1 cellular context compared by ENCODE assay signal in the genomic region with DNA sequence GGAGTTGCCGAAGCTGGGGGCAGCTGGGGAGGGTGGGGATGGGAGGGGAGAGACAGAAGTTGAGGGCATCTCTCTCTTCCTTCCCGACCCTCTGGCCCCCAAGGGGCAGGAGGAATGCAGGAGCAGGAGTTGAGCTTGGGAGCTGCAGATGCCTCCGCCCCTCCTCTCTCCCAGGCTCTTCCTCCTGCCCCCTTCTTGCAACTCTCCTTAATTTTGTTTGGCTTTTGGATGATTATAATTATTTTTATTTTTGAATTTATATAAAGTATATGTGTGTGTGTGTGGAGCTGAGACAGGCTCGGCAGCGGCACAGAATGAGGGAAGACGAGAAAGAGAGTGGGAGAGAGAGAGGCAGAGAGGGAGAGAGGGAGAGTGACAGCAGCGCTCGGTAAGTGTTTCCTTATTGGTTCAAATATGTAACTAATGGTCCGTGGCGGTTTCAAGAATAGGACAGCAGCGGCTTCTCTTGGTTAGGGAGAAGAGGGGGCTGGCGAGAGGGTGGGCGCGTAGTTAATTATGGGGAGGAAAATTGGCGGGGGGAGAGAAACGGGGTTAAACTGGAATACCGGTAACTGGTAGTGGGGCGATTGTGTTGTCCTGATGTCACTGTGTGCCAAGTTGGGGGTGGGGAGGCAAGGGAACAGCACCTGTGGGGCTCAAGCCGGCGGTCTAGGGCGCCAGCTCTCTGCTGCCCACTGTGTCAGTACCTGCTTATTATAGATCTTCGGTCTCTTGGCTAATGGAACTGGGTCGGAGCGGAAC.
TF ChIP-seq lines count a peak whose summit lies in the region.

No MANE protein-coding gene starts in this region.

TF ChIP-seq in neural cell, 6 proteins besides CTCF, POLR2A, EP300 and RAD21:
- TF ChIP-seq, protein P1, sequence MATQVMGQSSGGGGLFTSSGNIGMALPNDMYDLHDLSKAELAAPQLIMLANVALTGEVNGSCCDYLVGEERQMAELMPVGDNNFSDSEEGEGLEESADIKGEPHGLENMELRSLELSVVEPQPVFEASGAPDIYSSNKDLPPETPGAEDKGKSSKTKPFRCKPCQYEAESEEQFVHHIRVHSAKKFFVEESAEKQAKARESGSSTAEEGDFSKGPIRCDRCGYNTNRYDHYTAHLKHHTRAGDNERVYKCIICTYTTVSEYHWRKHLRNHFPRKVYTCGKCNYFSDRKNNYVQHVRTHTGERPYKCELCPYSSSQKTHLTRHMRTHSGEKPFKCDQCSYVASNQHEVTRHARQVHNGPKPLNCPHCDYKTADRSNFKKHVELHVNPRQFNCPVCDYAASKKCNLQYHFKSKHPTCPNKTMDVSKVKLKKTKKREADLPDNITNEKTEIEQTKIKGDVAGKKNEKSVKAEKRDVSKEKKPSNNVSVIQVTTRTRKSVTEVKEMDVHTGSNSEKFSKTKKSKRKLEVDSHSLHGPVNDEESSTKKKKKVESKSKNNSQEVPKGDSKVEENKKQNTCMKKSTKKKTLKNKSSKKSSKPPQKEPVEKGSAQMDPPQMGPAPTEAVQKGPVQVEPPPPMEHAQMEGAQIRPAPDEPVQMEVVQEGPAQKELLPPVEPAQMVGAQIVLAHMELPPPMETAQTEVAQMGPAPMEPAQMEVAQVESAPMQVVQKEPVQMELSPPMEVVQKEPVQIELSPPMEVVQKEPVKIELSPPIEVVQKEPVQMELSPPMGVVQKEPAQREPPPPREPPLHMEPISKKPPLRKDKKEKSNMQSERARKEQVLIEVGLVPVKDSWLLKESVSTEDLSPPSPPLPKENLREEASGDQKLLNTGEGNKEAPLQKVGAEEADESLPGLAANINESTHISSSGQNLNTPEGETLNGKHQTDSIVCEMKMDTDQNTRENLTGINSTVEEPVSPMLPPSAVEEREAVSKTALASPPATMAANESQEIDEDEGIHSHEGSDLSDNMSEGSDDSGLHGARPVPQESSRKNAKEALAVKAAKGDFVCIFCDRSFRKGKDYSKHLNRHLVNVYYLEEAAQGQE (IDR thresholded peaks at IDR 0.05; ENCODE audit: borderline replicate concordance), result no peak
- no peak for TF ChIP-seq POLR2AphosphoS5 (IDR thresholded peaks at IDR 0.05)
- TF ChIP-seq MXI1 (conservative IDR thresholded peaks at IDR 0.05; ENCODE audit: poor library complexity, severe bottlenecking), result no peak
- no peak for TF ChIP-seq TAF1 (IDR thresholded peaks at IDR 0.05; ENCODE audit: low read depth)
- TF ChIP-seq EZH2 (IDR thresholded peaks at IDR 0.05; ENCODE audit: borderline replicate concordance, insufficient read depth, low read length, poor library complexity, severe bottlenecking), result no peak
- TF ChIP-seq SMC3 (conservative IDR thresholded peaks at IDR 0.05; ENCODE audit: poor library complexity), result no peak
